ENCODE assay signal across 10 cellular contexts in genomic region chr1:229452956-229453801, GRCh38. TPM values are rescaled to one million over a fixed set of nuclear protein-coding genes. Genes with fewer than 3 reads are reported as not detected.
DNase-seq lines count a peak whose midpoint lies in the region; ATAC-seq, FAIRE-seq and TF ChIP-seq lines count a peak whose summit lies in the region.
"Had no signal": no experiment of that assay in that cellular context is flagged by ENCODE, and none has a peak within 500 bp of the region (broad histone marks: within the 10 kb centered on the region; RNA-seq: fewer than 3 reads in every experiment).

No MANE protein-coding gene starts in this region.

- H3K9me2 ChIP-seq in GM23338 (ENCODE audit: insufficient read depth) = no peaks in the 10 kb centered on the region

- no peak overlapping the region for H3K27ac Mint-ChIP-seq in GM23338
- H3K27ac Mint-ChIP-seq: stimulated activated memory B cell treated with anti-CD40 and anti-IgM and Interleukin-4, amounts not matched to agents 10 μg/mL and 1 μg/mL and 100 μg/mL, for 72 hours had no signal

- peaks cover 2% of the 10 kb centered on the region for H3K27me3 Mint-ChIP-seq in GM23338 (ENCODE audit: insufficient read depth, low read depth, poor library complexity)
- H3K27me3 Mint-ChIP-seq: stimulated activated memory B cell treated with anti-CD40 and anti-IgM and Interleukin-4, amounts not matched to agents 10 μg/mL and 1 μg/mL and 100 μg/mL, for 72 hours had no signal

- TF ChIP-seq CTCF in AG09309 (IDR thresholded peaks at IDR 0.05; ENCODE audit: control insufficient read depth, insufficient read depth, low read depth, low read length, missing control alignments) = peak; percentile 64
- peak; percentile 69 to 76 for TF ChIP-seq CTCF in GM23338 (conservative IDR thresholded peaks at IDR 0.05; ENCODE audit: low read depth in 2 of 2)
- peak; percentile 40 for TF ChIP-seq CTCF in RWPE2 (IDR thresholded peaks at IDR 0.05; ENCODE audit: poor library complexity, severe bottlenecking)
- TF ChIP-seq CTCF in lower leg skin (IDR thresholded peaks at IDR 0.05) = no peak

- H3K4me2 ChIP-seq in GM23338 = no peak overlapping the region

- H4K20me1 ChIP-seq in GM23338 (replicated peaks; ENCODE audit: insufficient read depth) = peaks cover 4% of the 10 kb centered on the region; the same call in 1 of the 2 replicates

- H3K4me1 ChIP-seq in GM23338 (ENCODE audit: insufficient read depth) (no peaks in the 10 kb centered on the region), RWPE2 (ENCODE audit: insufficient read depth, poor library complexity, severe bottlenecking) (no peaks in the 10 kb centered on the region)

- H3K36me3 ChIP-seq in GM23338 (ENCODE audit: insufficient read depth) = peaks cover 15% of the 10 kb centered on the region; the same call in 1 of the 2 replicates
- H3K36me3 ChIP-seq in RWPE2 (ENCODE audit: low read depth) = no peaks in the 10 kb centered on the region; the same call in 1 of the 2 replicates

- H3K9me3 Mint-ChIP-seq in GM23338 = no peaks in the 10 kb centered on the region
- H3K9me3 Mint-ChIP-seq: stimulated activated memory B cell treated with anti-CD40 and anti-IgM and Interleukin-4, amounts not matched to agents 10 μg/mL and 1 μg/mL and 100 μg/mL, for 72 hours had no signal

- H3K27me3 ChIP-seq in GM23338 (ENCODE audit: insufficient read depth) (no peaks in the 10 kb centered on the region), RWPE2 (ENCODE audit: insufficient read depth, poor library complexity, severe bottlenecking) (no peaks in the 10 kb centered on the region)

- no peak overlapping the region for H3K4me3 Mint-ChIP-seq in GM23338
- H3K4me3 Mint-ChIP-seq: stimulated activated memory B cell treated with anti-CD40 and anti-IgM and Interleukin-4, amounts not matched to agents 10 μg/mL and 1 μg/mL and 100 μg/mL, for 72 hours had no signal

- H3K36me3 Mint-ChIP-seq in GM23338 (ENCODE audit: low read depth) = peaks cover 34% of the 10 kb centered on the region

- ATAC-seq in GM23338 (peak; percentile 65), RWPE2 (ENCODE audit: low read depth) (no peak), GM21447 (IDR thresholded peaks at IDR 0.05; ENCODE audit: unreplicated experiment) (no peak)
- ATAC-seq: stimulated activated memory B cell treated with anti-CD40 and anti-IgM and Interleukin-4, amounts not matched to agents 10 μg/mL and 1 μg/mL and 100 μg/mL, for 72 hours had no signal

- DNase-seq in AG09309 (ENCODE audit: low read depth) (no peak), GM23338 (ENCODE audit: low spot score) (peak; percentile 49), RWPE2 (ENCODE audit: low spot score) (no peak), lower leg skin (ENCODE audit: low spot score in 2 of 2) (no peak), midbrain (lab: John Stamatoyannopoulos, UW) (no peak), NCI-H2029 (lab: John Stamatoyannopoulos, UW) (no peak)

- H2AFZ ChIP-seq in GM23338 = no peak overlapping the region

- H3K4me1 Mint-ChIP-seq in GM23338 = no peaks in the 10 kb centered on the region
- H3K4me1 Mint-ChIP-seq: stimulated activated memory B cell treated with anti-CD40 and anti-IgM and Interleukin-4, amounts not matched to agents 10 μg/mL and 1 μg/mL and 100 μg/mL, for 72 hours had no signal

- H3K4me3 ChIP-seq in AG09309 (ENCODE audit: control insufficient read depth, low read depth, low read length) (no peak overlapping the region), GM23338 (no peak overlapping the region), RWPE2 (ENCODE audit: severe bottlenecking) (no peak overlapping the region), lower leg skin (ENCODE audit: low read depth, poor library complexity, severe bottlenecking) (no peak overlapping the region)

- no peaks in the 10 kb centered on the region for H3K9me3 ChIP-seq in RWPE2 (ENCODE audit: severe bottlenecking)

- WGBS in lower leg skin, 2 donors = 85 to 88% methylated on average over 5 of the region's 5 CpGs

- peak; percentile 53 for FAIRE-seq in islet of Langerhans (lab: Jason Lieb, UNC)

- H3K27ac ChIP-seq in GM23338 (ENCODE audit: low read depth) (no peak overlapping the region), RWPE2 (ENCODE audit: poor library complexity, severe bottlenecking) (no peak overlapping the region)

- intact Hi-C loops in lower leg skin (cut with DNase I; ENCODE audit: low total_unique reads) = no loop called here

- H3K79me2 ChIP-seq in GM23338 (replicated peaks; ENCODE audit: insufficient read depth) = no peaks in the 10 kb centered on the region

- TF ChIP-seq POLR2A in lower leg skin (IDR thresholded peaks at IDR 0.05) = no peak

- H3F3A ChIP-seq in GM23338 (replicated peaks; ENCODE audit: low read depth) = no peaks in the 10 kb centered on the region

TF ChIP-seq in GM23338, 12 proteins besides CTCF, POLR2A, EP300 and RAD21:
- TF ChIP-seq CREB1 (CRISPR knock-in tag; IDR thresholded peaks at IDR 0.05; ENCODE audit: low read depth) (no peak), NANOG (IDR thresholded peaks at IDR 0.05; ENCODE audit: borderline replicate concordance) (no peak), ZNF331 (CRISPR knock-in tag; IDR thresholded peaks at IDR 0.05; ENCODE audit: low read depth) (no peak), EZH2 (IDR thresholded peaks at IDR 0.05; ENCODE audit: low read depth, unreplicated experiment) (no peak), POLR2AphosphoS5 (IDR thresholded peaks at IDR 0.05; ENCODE audit: low read depth) (no peak), JUNB (IDR thresholded peaks at IDR 0.05; ENCODE audit: unreplicated experiment) (no peak), ZNF114 (CRISPR knock-in tag; IDR thresholded peaks at IDR 0.05) (no peak), REST (IDR thresholded peaks at IDR 0.05; ENCODE audit: unreplicated experiment) (no peak)
- TF ChIP-seq, protein P1, sequence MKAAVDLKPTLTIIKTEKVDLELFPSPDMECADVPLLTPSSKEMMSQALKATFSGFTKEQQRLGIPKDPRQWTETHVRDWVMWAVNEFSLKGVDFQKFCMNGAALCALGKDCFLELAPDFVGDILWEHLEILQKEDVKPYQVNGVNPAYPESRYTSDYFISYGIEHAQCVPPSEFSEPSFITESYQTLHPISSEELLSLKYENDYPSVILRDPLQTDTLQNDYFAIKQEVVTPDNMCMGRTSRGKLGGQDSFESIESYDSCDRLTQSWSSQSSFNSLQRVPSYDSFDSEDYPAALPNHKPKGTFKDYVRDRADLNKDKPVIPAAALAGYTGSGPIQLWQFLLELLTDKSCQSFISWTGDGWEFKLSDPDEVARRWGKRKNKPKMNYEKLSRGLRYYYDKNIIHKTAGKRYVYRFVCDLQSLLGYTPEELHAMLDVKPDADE (IDR thresholded peaks at IDR 0.05) = no peak

RNA-seq across cellular contexts. Expression of gene ACTA1, which starts 19.3 kb away (rescaled TPM):
- total RNA-seq in GM23338 (2014; rRNA removed; shearing (Covaris generic)) = 7.1 and 8.8 TPM in 2 replicates
- 13.0 and 16.3 TPM in 2 replicates for polyA plus RNA-seq in GM23338 (2016; fragmentation: Nextera tagmentation; extraction: Ambion mirVana)
- total RNA-seq in lower leg skin = 10 to 100 TPM in 1 of 4 donors, 1 to 10 TPM in 1, under 1 TPM in 2; 0.21 to 10.8 (median 1.7) TPM
- total RNA-seq: HT1080 had no signal

RNA-seq across cellular contexts. Expression of gene NUP133, which starts 55.0 kb away (rescaled TPM):
- total RNA-seq in GM23338 (2014; rRNA removed; shearing (Covaris generic)) = 54.5 and 65.4 TPM in 2 replicates
- polyA plus RNA-seq in GM23338 (2016; fragmentation: Nextera tagmentation; extraction: Ambion mirVana) = 25.0 and 29.5 TPM in 2 replicates
- 10 to 100 TPM; 21.9 to 31.6 (median 26.9) TPM for total RNA-seq in lower leg skin

Comparison
In these comparisons a context has a peak if more than half of its experiments do, and no peak if none do; other contexts are left out.
1. CTCF ChIP-seq: peak in AG09309 (single experiment), GM23338 (2 of 2) and RWPE2 (single experiment); none in lower leg skin (0 of 3).